Comparison of ENCODE assay signal across 17 cellular contexts in genomic region chr13:106393776-106394175, GRCh38.
DNase-seq lines count a peak whose midpoint lies in the region; ATAC-seq and TF ChIP-seq lines count a peak whose summit lies in the region.
"Had no signal": no experiment of that assay in that cellular context is flagged by ENCODE, and none has a peak within 500 bp of the region (broad histone marks: within the 10 kb centered on the region; RNA-seq: fewer than 3 reads in every experiment).

No MANE protein-coding gene starts in this region.

- H3K27me3 ChIP-seq in GM23248 (replicated peaks; ENCODE audit: insufficient read depth) = no peaks in the 10 kb centered on the region
- no peaks in the 10 kb centered on the region for H3K27me3 ChIP-seq in upper lobe of left lung

- 51 to 52% methylated on average over 4 of the region's 4 CpGs for WGBS in GM23248 (ENCODE audit: low coverage in 1 of 2, low lambda C conversion rate in 2 of 2, missing lambda C conversion rate in 2 of 2), 2 experiments
- 57 to 92% methylated on average over 3 to 4 of the region's 4 CpGs for WGBS in upper lobe of left lung, 2 donors

- no peaks in the 10 kb centered on the region for H3K9me3 Mint-ChIP-seq in progenitor cell of endocrine pancreas (ENCODE audit: low read depth)

- ATAC-seq in GM21737 (IDR thresholded peaks at IDR 0.05; ENCODE audit: unreplicated experiment) (no peak), upper lobe of left lung (ENCODE audit: low FRiP score in 2 of 2) (no peak)
- ATAC-seq: GM23338 had no signal

- in situ Hi-C loops in GM23248 (cut with MboI) = no loop called here

- H3K4me1 Mint-ChIP-seq in progenitor cell of endocrine pancreas (ENCODE audit: low read depth) = peaks cover 6% of the 10 kb centered on the region
- H3K4me1 Mint-ChIP-seq: CD14-positive monocyte had no signal

- no peak overlapping the region for H3K4me2 ChIP-seq in GM23248 (ENCODE audit: unreplicated experiment)
- H3K4me2 ChIP-seq: GM23338 had no signal

- H3K36me3 Mint-ChIP-seq in progenitor cell of endocrine pancreas (ENCODE audit: insufficient read depth) = no peaks in the 10 kb centered on the region
- H3K36me3 Mint-ChIP-seq: CD14-positive monocyte had no signal

- H3K27me3 Mint-ChIP-seq in progenitor cell of endocrine pancreas = peaks cover 9% of the 10 kb centered on the region

- peak; percentile 48 for DNase-seq in GM23248
- DNase-seq in RWPE1 (ENCODE audit: low spot score) = peak; percentile 83
- peak; percentile 43 for DNase-seq in fibroblast of mammary gland (ENCODE audit: low read depth)
- DNase-seq in progenitor cell of endocrine pancreas (ENCODE audit: low spot score, unreplicated experiment) = no peak
- DNase-seq in stimulated activated CD4-positive, alpha-beta T cell treated with anti-CD3 and anti-CD28 coated beads, Interleukin-2, amount 100 ng/mL, for 48 hours = no peak
- DNase-seq in upper lobe of left lung = no peak
- DNase-seq: AML-193, DMS 273 treated with DMSO at 0.1 percent for 48 hours, KG1, NCI-H1092, NCI-H146, NCI-H2081, NCI-H69, OCI-M1 had no signal

- H3K9me3 ChIP-seq in GM23248 (ENCODE audit: low read depth) (no peaks in the 10 kb centered on the region), upper lobe of left lung (no peaks in the 10 kb centered on the region)

- no peak overlapping the region for H3K4me3 ChIP-seq in GM23248
- H3K4me3 ChIP-seq in fibroblast of mammary gland (ENCODE audit: control insufficient read depth, low read depth, low read length) = no peak overlapping the region
- no peak overlapping the region for H3K4me3 ChIP-seq in upper lobe of left lung
- H3K4me3 ChIP-seq: GM23338 had no signal

- H3K36me3 ChIP-seq in GM23248 (ENCODE audit: low read depth) = no peaks in the 10 kb centered on the region
- no peaks in the 10 kb centered on the region for H3K36me3 ChIP-seq in upper lobe of left lung

- TF ChIP-seq CTCF in RWPE1 (conservative IDR thresholded peaks at IDR 0.05; ENCODE audit: low read depth) (no peak), fibroblast of mammary gland (conservative IDR thresholded peaks at IDR 0.05; ENCODE audit: control insufficient read depth, insufficient read depth, low read depth, low read length) (no peak), progenitor cell of endocrine pancreas (IDR thresholded peaks at IDR 0.05; ENCODE audit: unreplicated experiment) (no peak), upper lobe of left lung (IDR thresholded peaks at IDR 0.05) (no peak)

- no peaks in the 10 kb centered on the region for H3F3A ChIP-seq in GM23248 (ENCODE audit: insufficient read depth)

- peak overlapping the region; percentile 19 for H3K27ac Mint-ChIP-seq in progenitor cell of endocrine pancreas
- H3K27ac Mint-ChIP-seq: CD14-positive monocyte, GM23338 had no signal

- H3K27ac ChIP-seq in GM23248 (no peak overlapping the region), RWPE1 (peak overlapping the region; percentile 53), upper lobe of left lung (no peak overlapping the region)

- CTCF ChIA-PET in RWPE1 (lab: Yijun Ruan, JAX) = no interaction called here

- no peaks in the 10 kb centered on the region for H3K4me1 ChIP-seq in GM23248 (ENCODE audit: insufficient read depth)
- peaks cover 0 to 8% (median 3%) of the 10 kb centered on the region in 4 donors for H3K4me1 ChIP-seq in upper lobe of left lung

- H3K9ac ChIP-seq in GM23248 = no peak overlapping the region

- H3K79me2 ChIP-seq in GM23248 (ENCODE audit: insufficient read depth) = no peaks in the 10 kb centered on the region

- H4K20me1 ChIP-seq in GM23248 (ENCODE audit: insufficient read depth) = no peaks in the 10 kb centered on the region

- no peak overlapping the region for H3K4me3 Mint-ChIP-seq in progenitor cell of endocrine pancreas (ENCODE audit: low read depth)
- H3K4me3 Mint-ChIP-seq: CD14-positive monocyte, GM23338 had no signal

- no peak overlapping the region for H2AFZ ChIP-seq in GM23248
- H2AFZ ChIP-seq: GM23338 had no signal

- no peaks in the 10 kb centered on the region for H3K9me2 ChIP-seq in GM23248 (ENCODE audit: insufficient read depth)

- no peak for TF ChIP-seq POLR2A in upper lobe of left lung (IDR thresholded peaks at IDR 0.05)

- TF ChIP-seq EP300 in upper lobe of left lung (IDR thresholded peaks at IDR 0.05) = no peak

- POLR2A ChIA-PET in RWPE1 (lab: Yijun Ruan, JAX; ENCODE audit: low non-redundant PET) = no interaction called here

Comparison
In these comparisons a context has a peak if more than half of its experiments do, and no peak if none do; other contexts are left out.
1. DNase-seq: peak in GM23248 (single experiment), RWPE1 (single experiment) and fibroblast of mammary gland (single experiment); none in progenitor cell of endocrine pancreas (single experiment), stimulated activated CD4-positive, alpha-beta T cell treated with anti-CD3 and anti-CD28 coated beads, Interleukin-2, amount 100 ng/mL, for 48 hours (0 of 2) and upper lobe of left lung (0 of 2).